Comparison of ENCODE assay signal across 13 cellular contexts in genomic region chrX:112643721-112644120, GRCh38. TPM values are rescaled to one million over a fixed set of nuclear protein-coding genes. Genes with fewer than 3 reads are reported as not detected.
DNase-seq lines count a peak whose midpoint lies in the region; ATAC-seq, FAIRE-seq and TF ChIP-seq lines count a peak whose summit lies in the region.
"Had no signal": no experiment of that assay in that cellular context is flagged by ENCODE, and none has a peak within 500 bp of the region (broad histone marks: within the 10 kb centered on the region; RNA-seq: fewer than 3 reads in every experiment).

No MANE protein-coding gene starts in this region.

- 80 to 81% methylated on average over 6 of the region's 6 CpGs for WGBS in pancreas, 2 donors

- H3K36me3 ChIP-seq in pancreas = no peaks in the 10 kb centered on the region

- peak; percentile 9 for DNase-seq in GM10266 (ENCODE audit: extremely low spot score)
- DNase-seq in HUDEP-2 (lab: John Stamatoyannopoulos, UW; ENCODE audit: unreplicated experiment in 76 of 76) = no peak
- no peak for DNase-seq in pancreas
- DNase-seq in OCI-M1 (lab: John Stamatoyannopoulos, UW) = no peak
- DNase-seq: activated gamma-delta T cell, dorsolateral prefrontal cortex, H7 had no signal

- H3K9me3 ChIP-seq in pancreas = no peaks in the 10 kb centered on the region

- H3K4me1 ChIP-seq in pancreas = no peaks in the 10 kb centered on the region

- peaks cover 0 to 1% (median 0%) of the 10 kb centered on the region in 4 donors for H3K27me3 ChIP-seq in pancreas

- H3K4me3 ChIP-seq in pancreas = no peak overlapping the region
- H3K4me3 ChIP-seq: dorsolateral prefrontal cortex had no signal

- TF ChIP-seq CTCF in GM10266 (IDR thresholded peaks at IDR 0.05; ENCODE audit: control insufficient read depth, insufficient read depth, low read depth, missing control alignments) (no peak), pancreas (IDR thresholded peaks at IDR 0.05) (no peak)

- peak; percentile 72 for ATAC-seq in GM19043 (IDR thresholded peaks at IDR 0.05; ENCODE audit: low read depth, unreplicated experiment)
- peak; percentile 71 for ATAC-seq in HG02759 (IDR thresholded peaks at IDR 0.05; ENCODE audit: unreplicated experiment)
- peak; percentile 80 for ATAC-seq in HG03457 (IDR thresholded peaks at IDR 0.05; ENCODE audit: unreplicated experiment)
- no peak for ATAC-seq in pancreas
- ATAC-seq in esophagus mucosa = no peak

- intact Hi-C loops in pancreas (cut with DNase I) = no loop called here

- H3K27ac ChIP-seq in pancreas = no peak overlapping the region
- H3K27ac ChIP-seq: dorsolateral prefrontal cortex had no signal

- no peak for FAIRE-seq in pancreas (lab: Jason Lieb, UNC)

RNA-seq across cellular contexts. Expression of gene LHFPL1, which starts 36.0 kb away (rescaled TPM):
- under 1 TPM in 2 of 6 donors, not detected in 4; 0.12 to 0.16 TPM for total RNA-seq in pancreas
- under 1 TPM in 1 of 2 donors, not detected in 1; 0.16 TPM for polyA plus RNA-seq in pancreas
- 0.20 TPM for total RNA-seq in esophagus mucosa
- total RNA-seq: MCF 10A, renal cortical epithelial cell had no signal

Comparison
In these comparisons a context has a peak if more than half of its experiments do, and no peak if none do; other contexts are left out.
1. ATAC-seq: peak in GM19043 (single experiment), HG02759 (single experiment) and HG03457 (single experiment); none in pancreas (0 of 4) and esophagus mucosa (single experiment).